ENCODE assay signal across 10 cellular contexts in the genomic region with DNA sequence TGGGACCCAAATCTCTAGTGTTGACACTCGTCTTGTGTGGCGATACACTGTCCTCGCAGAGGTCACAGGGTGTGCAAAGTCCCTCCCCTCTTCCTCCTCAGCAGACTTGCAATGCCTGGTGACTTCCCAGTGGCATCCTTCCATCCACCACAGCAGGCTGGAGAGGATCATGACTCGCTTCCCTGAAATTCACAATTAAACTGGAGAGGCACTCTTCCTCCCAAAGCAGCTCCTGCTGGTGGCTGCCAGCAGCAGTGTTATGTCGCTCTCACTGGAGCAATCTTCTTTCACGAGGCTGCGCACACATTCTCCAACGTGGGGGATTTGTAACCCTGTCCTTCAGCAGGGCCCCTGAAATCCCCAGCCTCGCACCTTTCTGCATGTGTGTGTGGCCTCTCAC.
DNase-seq lines count a peak whose midpoint lies in the region; ATAC-seq and TF ChIP-seq lines count a peak whose summit lies in the region.
"Had no signal": no experiment of that assay in that cellular context is flagged by ENCODE, and none has a peak within 500 bp of the region (broad histone marks: within the 10 kb centered on the region; RNA-seq: fewer than 3 reads in every experiment).

No MANE protein-coding gene starts in this region.

- in situ Hi-C loops in ACHN (cut with HindIII; ENCODE audit: low pct_ligation_motif_present, low pct_unique_long_range_greater_than_20kb, low sequenced_read_pairs) = no loop called here

- H3K9me3 ChIP-seq in BE2C = no peaks in the 10 kb centered on the region

- ATAC-seq in GM19452 (IDR thresholded peaks at IDR 0.05; ENCODE audit: unreplicated experiment) (no peak), GM18502 (IDR thresholded peaks at IDR 0.05; ENCODE audit: poor library complexity, unreplicated experiment) (no peak)

- H3K27me3 ChIP-seq in BE2C = no peaks in the 10 kb centered on the region

- H3K27ac Mint-ChIP-seq in HFFc6 = no peak overlapping the region

- H3K27me3 Mint-ChIP-seq in HFFc6 (ENCODE audit: insufficient read depth) = peaks cover 9% of the 10 kb centered on the region; the same call in 1 of the 2 replicates

- no peaks in the 10 kb centered on the region for H3K4me1 ChIP-seq in BE2C

- H3K36me3 ChIP-seq in BE2C = no peaks in the 10 kb centered on the region

- H3K4me1 Mint-ChIP-seq in HFFc6 (ENCODE audit: low read depth) = no peaks in the 10 kb centered on the region

- TF ChIP-seq CTCF in HFFc6 (IDR thresholded peaks at IDR 0.05) = no peak
- TF ChIP-seq CTCF in BE2C (IDR thresholded peaks at IDR 0.05; ENCODE audit: low read depth, low read length) = no peak

- H3K4me3 ChIP-seq in BE2C (ENCODE audit: low read depth, low read length) = no peak overlapping the region

- H3K4me3 Mint-ChIP-seq in HFFc6 = no peak overlapping the region

- no peaks in the 10 kb centered on the region for H3K36me3 Mint-ChIP-seq in HFFc6 (ENCODE audit: low read depth)

- H3K9me3 Mint-ChIP-seq in HFFc6 = no peaks in the 10 kb centered on the region

- DNase-seq in ACHN = peak; percentile 96
- DNase-seq in HFFc6 = peak; percentile 36
- peak; percentile 60 for DNase-seq in amniotic epithelial cell (ENCODE audit: low read depth)
- peak; percentile 98 for DNase-seq in islet precursor cell
- no peak for DNase-seq in BE2C
- no peak for DNase-seq in stimulated activated CD8-positive, alpha-beta memory T cell treated with anti-CD3 and anti-CD28 coated beads, Interleukin-4, amount 100 ng/mL, for 48 hours
- DNase-seq: Calu3, SHP77 had no signal

Comparison
In these comparisons a context has a peak if more than half of its experiments do, and no peak if none do; other contexts are left out.
1. DNase-seq: peak in ACHN (single experiment), HFFc6 (single experiment), amniotic epithelial cell (single experiment) and islet precursor cell (single experiment); none in BE2C (single experiment) and stimulated activated CD8-positive, alpha-beta memory T cell treated with anti-CD3 and anti-CD28 coated beads, Interleukin-4, amount 100 ng/mL, for 48 hours (single experiment).